14 cellular contexts compared by ENCODE assay signal in genomic region chr1:206694551-206695124, GRCh38. TPM values are rescaled to one million over a fixed set of nuclear protein-coding genes. Genes with fewer than 3 reads are reported as not detected.
DNase-seq lines count a peak whose midpoint lies in the region; ATAC-seq and TF ChIP-seq lines count a peak whose summit lies in the region.
"Had no signal": no experiment of that assay in that cellular context is flagged by ENCODE, and none has a peak within 500 bp of the region (broad histone marks: within the 10 kb centered on the region; RNA-seq: fewer than 3 reads in every experiment).

No MANE protein-coding gene starts in this region.

- ATAC-seq in GM23338 (peak; percentile 84), T-helper 17 cell (no peak), GM18861 (IDR thresholded peaks at IDR 0.05; ENCODE audit: unreplicated experiment) (no peak)
- ATAC-seq: activated CD8-positive, alpha-beta T cell treated with anti-CD3 and anti-CD28 coated beads for 36 hours; CD8-positive, alpha-beta T cell had no signal

- no peak overlapping the region for H3K27ac Mint-ChIP-seq in GM23338
- peak overlapping the region; percentile 86 for H3K27ac Mint-ChIP-seq in T-helper 17 cell
- H3K27ac Mint-ChIP-seq: activated CD8-positive, alpha-beta T cell treated with anti-CD3 and anti-CD28 coated beads for 36 hours; CD8-positive, alpha-beta T cell had no signal

- H3K4me1 Mint-ChIP-seq in GM23338 (peaks cover 71% of the 10 kb centered on the region), T-helper 17 cell (peaks cover 83% of the 10 kb centered on the region)

- no peak for TF ChIP-seq CTCF in GM23338 (conservative IDR thresholded peaks at IDR 0.05; ENCODE audit: low read depth in 2 of 2)
- TF ChIP-seq CTCF in GM10266 (IDR thresholded peaks at IDR 0.05; ENCODE audit: control insufficient read depth, insufficient read depth, low read depth, missing control alignments) = no peak

- H3K9me2 ChIP-seq in GM23338 (ENCODE audit: insufficient read depth) = no peaks in the 10 kb centered on the region

- no peaks in the 10 kb centered on the region for H3K27me3 ChIP-seq in GM23338 (ENCODE audit: insufficient read depth)

- peaks cover 61% of the 10 kb centered on the region for H4K20me1 ChIP-seq in GM23338 (replicated peaks; ENCODE audit: insufficient read depth)

- H3F3A ChIP-seq in GM23338 (replicated peaks; ENCODE audit: low read depth) = no peaks in the 10 kb centered on the region

- H3K4me3 Mint-ChIP-seq in GM23338 (no peak overlapping the region; the same call in 2 of the 3 replicates), T-helper 17 cell (no peak overlapping the region)
- H3K4me3 Mint-ChIP-seq: activated CD8-positive, alpha-beta T cell treated with anti-CD3 and anti-CD28 coated beads for 36 hours; CD8-positive, alpha-beta T cell had no signal

- no peak overlapping the region for H2AFZ ChIP-seq in GM23338

- H3K27me3 Mint-ChIP-seq in GM23338 (ENCODE audit: insufficient read depth, low read depth, poor library complexity) (peaks cover 13% of the 10 kb centered on the region), T-helper 17 cell (no peaks in the 10 kb centered on the region)
- H3K27me3 Mint-ChIP-seq: activated CD8-positive, alpha-beta T cell treated with anti-CD3 and anti-CD28 coated beads for 36 hours had no signal

- peak overlapping the region; percentile 51 for H3K4me2 ChIP-seq in GM23338

- no peaks in the 10 kb centered on the region for H3K36me3 ChIP-seq in GM23338 (ENCODE audit: insufficient read depth)

- peaks cover 22% of the 10 kb centered on the region for H3K4me1 ChIP-seq in GM23338 (ENCODE audit: insufficient read depth)

- H3K9me3 ChIP-seq in T-helper 17 cell (ENCODE audit: control insufficient read depth, low read length, poor library complexity, severe bottlenecking) = no peaks in the 10 kb centered on the region

- H3K36me3 Mint-ChIP-seq in GM23338 (ENCODE audit: low read depth) (peaks cover 5% of the 10 kb centered on the region), T-helper 17 cell (ENCODE audit: low read depth) (peaks cover 14% of the 10 kb centered on the region)

- H3K4me3 ChIP-seq in GM23338 = no peak overlapping the region

- DNase-seq in GM23338 (ENCODE audit: low spot score) (peak; percentile 89), T-helper 17 cell (no peak), islet precursor cell (peak; percentile 94), renal cortical epithelial cell (ENCODE audit: low read depth) (peak; percentile 63), NCI-H1092 (lab: John Stamatoyannopoulos, UW) (no peak), GM10266 (ENCODE audit: extremely low spot score) (no peak), KG1 (lab: John Stamatoyannopoulos, UW) (no peak)
- DNase-seq: activated CD8-positive, alpha-beta T cell treated with anti-CD3 and anti-CD28 coated beads for 36 hours; CD8-positive, alpha-beta T cell; hippocampal formation; NCI-H446 treated with DMSO at 0.1 percent for 48 hours; RPMI8226 had no signal

- no peak overlapping the region; the same call in 1 of the 2 replicates for H3K27ac ChIP-seq in GM23338 (ENCODE audit: low read depth)
- H3K27ac ChIP-seq: epithelial cell of prostate had no signal

- H3K79me2 ChIP-seq in GM23338 (replicated peaks; ENCODE audit: insufficient read depth) = peaks cover 88% of the 10 kb centered on the region

- H3K9me3 Mint-ChIP-seq in GM23338 = no peaks in the 10 kb centered on the region
- H3K9me3 Mint-ChIP-seq: activated CD8-positive, alpha-beta T cell treated with anti-CD3 and anti-CD28 coated beads for 36 hours; CD8-positive, alpha-beta T cell had no signal

TF ChIP-seq in GM23338, 12 proteins besides CTCF, POLR2A, EP300 and RAD21:
- peak; percentile 87 for TF ChIP-seq ZNF462 (CRISPR knock-in tag; IDR thresholded peaks at IDR 0.05)
- no peak for TF ChIP-seq CREB1 (CRISPR knock-in tag; IDR thresholded peaks at IDR 0.05; ENCODE audit: low read depth)
- no peak for TF ChIP-seq ZNF114 (CRISPR knock-in tag; IDR thresholded peaks at IDR 0.05)
- TF ChIP-seq ETS1 (IDR thresholded peaks at IDR 0.05) = no peak
- TF ChIP-seq NANOG (IDR thresholded peaks at IDR 0.05; ENCODE audit: borderline replicate concordance) = no peak
- TF ChIP-seq POLR2AphosphoS5 (IDR thresholded peaks at IDR 0.05; ENCODE audit: low read depth) = no peak
TF ChIP-seq in GM23338: peak in this region for 1.

RNA-seq across cellular contexts. Expression of gene MAPKAPK2, which starts 9.9 kb away (rescaled TPM):
- 30.4 and 32.1 TPM in 2 replicates for total RNA-seq in GM23338 (2014; rRNA removed; shearing (Covaris generic))
- 9.6 and 10.1 TPM in 2 replicates for polyA plus RNA-seq in GM23338 (2016; fragmentation: Nextera tagmentation; extraction: Ambion mirVana)
- total RNA-seq in T-helper 17 cell (100 to 1,000 TPM; 181 to 182 TPM), renal cortical epithelial cell (35.3 and 85.1 TPM in 2 replicates)

RNA-seq across cellular contexts. Expression of gene DYRK3, which starts 59.3 kb away (rescaled TPM):
- 8.5 and 9.5 TPM in 2 replicates for total RNA-seq in GM23338 (2014; rRNA removed; shearing (Covaris generic))
- polyA plus RNA-seq in GM23338 (2016; fragmentation: Nextera tagmentation; extraction: Ambion mirVana) = 1.8 and 2.9 TPM in 2 replicates
- total RNA-seq in T-helper 17 cell = 1 to 10 TPM; 3.0 to 3.6 TPM
- 13.5 and 15.6 TPM in 2 replicates for total RNA-seq in renal cortical epithelial cell

Comparison
In these comparisons a context has a peak if more than half of its experiments do, and no peak if none do; other contexts are left out.
1. DNase-seq: peak in GM23338 (single experiment), islet precursor cell (single experiment) and renal cortical epithelial cell (single experiment); none in T-helper 17 cell (0 of 3), NCI-H1092 (single experiment), GM10266 (single experiment) and KG1 (single experiment).